ENCODE assay signal across 8 cellular contexts in genomic region chrX:155262970-155263754, GRCh38. TPM values are rescaled to one million over a fixed set of nuclear protein-coding genes. Genes with fewer than 3 reads are reported as not detected.
DNase-seq lines count a peak whose midpoint lies in the region; TF ChIP-seq lines count a peak whose summit lies in the region.

No MANE protein-coding gene starts in this region.

- H3K4me3 ChIP-seq in breast epithelium (peak overlapping the region in 1 of 3 donors; percentile 45), OCI-LY3 (ENCODE audit: low read length) (peak overlapping the region; percentile 96), osteoblast (ENCODE audit: insufficient read depth, low read length) (no peak overlapping the region)

- peak overlapping the region; percentile 85 for H3K4me2 ChIP-seq in OCI-LY3 (ENCODE audit: low read length)
- no peak overlapping the region for H3K4me2 ChIP-seq in osteoblast (ENCODE audit: insufficient read depth, low read length)

- peak overlapping the region; percentile 80 for H3K9ac ChIP-seq in OCI-LY3 (ENCODE audit: low read length)

- no peak overlapping the region for H3K27ac Mint-ChIP-seq in MCF 10A (ENCODE audit: low read depth, unreplicated experiment)

- H4K20me1 ChIP-seq in OCI-LY3 (ENCODE audit: insufficient read depth, low read length) (no peaks in the 10 kb centered on the region), osteoblast (ENCODE audit: insufficient read depth, low read length) (no peaks in the 10 kb centered on the region)

- peaks cover 15% of the 10 kb centered on the region for H3K79me2 ChIP-seq in OCI-LY3 (ENCODE audit: low read length)
- no peaks in the 10 kb centered on the region for H3K79me2 ChIP-seq in osteoblast (ENCODE audit: insufficient read depth, low read length)

- intact Hi-C loops in MCF 10A (cut with micrococcal nuclease) = loop anchor here (5.0 kb wide), 1 partner anchor 46 kb away; the partner anchor contains the start of gene VBP1
- intact Hi-C loops in breast epithelium (cut with DNase I; ENCODE audit: low total_unique reads) = no loop called here

- H3K4me1 ChIP-seq in breast epithelium = no peaks in the 10 kb centered on the region
- H3K4me1 ChIP-seq in OCI-LY3 (ENCODE audit: low read length) = peaks cover 11% of the 10 kb centered on the region
- H3K4me1 ChIP-seq in osteoblast (ENCODE audit: insufficient read depth, low read length) = no peaks in the 10 kb centered on the region

- TF ChIP-seq POLR2A in breast epithelium (IDR thresholded peaks at IDR 0.05) = no peak
- no peak for TF ChIP-seq POLR2A in erythroblast (IDR thresholded peaks at IDR 0.05; ENCODE audit: low read length)

- POLR2A ChIA-PET in MCF 10A (lab: Yijun Ruan, JAX) = interaction anchor here (0.5 kb wide), 1 partner anchor 37 kb away, joined by 3 read pairs; no protein-coding TSS in a partner anchor

- H2AFZ ChIP-seq in OCI-LY3 (ENCODE audit: low read depth, low read length) = 0 out of 2 replicates have a peak overlapping the region, but pooled peaks have one; percentile 92
- H2AFZ ChIP-seq in osteoblast (ENCODE audit: low read length) = no peak overlapping the region

- H3K27me3 ChIP-seq in breast epithelium (no peaks in the 10 kb centered on the region), OCI-LY3 (ENCODE audit: low read depth, low read length) (no peaks in the 10 kb centered on the region), osteoblast (ENCODE audit: insufficient read depth, low read length) (no peaks in the 10 kb centered on the region)

- H3K4me1 Mint-ChIP-seq in MCF 10A (ENCODE audit: insufficient read depth, unreplicated experiment) = no peaks in the 10 kb centered on the region

- CTCF ChIA-PET in MCF 10A (lab: Yijun Ruan, JAX) = no interaction called here

- H3K36me3 Mint-ChIP-seq in MCF 10A (ENCODE audit: insufficient read depth, unreplicated experiment) = peaks cover 7% of the 10 kb centered on the region

- no peak overlapping the region for H3K4me3 Mint-ChIP-seq in MCF 10A (ENCODE audit: unreplicated experiment)

- DNase-seq in MCF 10A (ENCODE audit: unreplicated experiment) (no peak), breast epithelium (ENCODE audit: low spot score in 2 of 2) (no peak), erythroblast (lab: John Stamatoyannopoulos, UW) (peak; percentile 10 to 35), MV-4-11 (lab: John Stamatoyannopoulos, UW) (no peak), NCI-H2227 (lab: John Stamatoyannopoulos, UW; ENCODE audit: unreplicated experiment) (no peak), hypothalamus (lab: John Stamatoyannopoulos, UW) (no peak), osteoblast (ENCODE audit: insufficient read length, low spot score, missing footprints) (no peak)

- H3K36me3 ChIP-seq in breast epithelium (no peaks in the 10 kb centered on the region), OCI-LY3 (replicated peaks; ENCODE audit: low read depth, low read length) (no peaks in the 10 kb centered on the region), osteoblast (ENCODE audit: insufficient read depth, low read length) (no peaks in the 10 kb centered on the region)

- H3K9me3 Mint-ChIP-seq in MCF 10A (ENCODE audit: unreplicated experiment) = no peaks in the 10 kb centered on the region

- H3K27ac ChIP-seq in breast epithelium (no peak overlapping the region), OCI-LY3 (ENCODE audit: low read length) (no peak overlapping the region), osteoblast (ENCODE audit: low read depth, low read length) (no peak overlapping the region)

- TSS peak; percentile 43 for BruUV-seq in MCF 10A (replicated peaks; lab: Mats Ljungman, UMichigan)

- no peaks in the 10 kb centered on the region for H3K9me3 ChIP-seq in breast epithelium
- no peaks in the 10 kb centered on the region for H3K9me3 ChIP-seq in OCI-LY3 (ENCODE audit: insufficient read depth, low read length)
- H3K9me3 ChIP-seq in osteoblast (ENCODE audit: low read depth, low read length) = no peaks in the 10 kb centered on the region

- no peaks in the 10 kb centered on the region for H3K27me3 Mint-ChIP-seq in MCF 10A (ENCODE audit: insufficient read depth, unreplicated experiment)

- no peak for TF ChIP-seq CTCF in MCF 10A (IDR thresholded peaks at IDR 0.05; ENCODE audit: unreplicated experiment)
- TF ChIP-seq CTCF in breast epithelium (IDR thresholded peaks at IDR 0.05) = no peak
- no peak for TF ChIP-seq CTCF in OCI-LY3 (IDR thresholded peaks at IDR 0.05; ENCODE audit: low read depth, low read length)
- no peak for TF ChIP-seq CTCF in osteoblast (IDR thresholded peaks at IDR 0.05; ENCODE audit: extremely low read depth, low read depth, low read length)

RNA-seq across cellular contexts. Expression of gene RAB39B, which starts 1.1 kb away (rescaled TPM):
- total RNA-seq in MCF 10A (2022) = 5.0 and 6.0 TPM in 2 replicates
- 1 to 10 TPM in 1 of 3 donors, under 1 TPM in 2; 0.32 to 1.3 (median 0.73) TPM for total RNA-seq in breast epithelium
- total RNA-seq in osteoblast = 0.36 and 0.59 TPM in 2 replicates

RNA-seq across cellular contexts. Expression of gene VBP1, which starts 46.9 kb away (rescaled TPM):
- total RNA-seq in MCF 10A (2022) (60.5 and 62.9 TPM in 2 replicates), breast epithelium (10 to 100 TPM; 29.1 to 30.7 (median 29.8) TPM), osteoblast (39.4 and 43.6 TPM in 2 replicates)

Comparison
In these comparisons a context has a peak if more than half of its experiments do, and no peak if none do; other contexts are left out.
1. DNase-seq: peak in erythroblast (2 of 2); none in MCF 10A (single experiment), breast epithelium (0 of 2), MV-4-11 (single experiment), NCI-H2227 (single experiment), hypothalamus (0 of 51) and osteoblast (single experiment).